Comparison of ENCODE assay signal across 1 cellular context in genomic region chr2:70552501-70553333, GRCh38.
TF ChIP-seq lines count a peak whose summit lies in the region.

No MANE protein-coding gene starts in this region.

TF ChIP-seq in HepG2, 621 proteins besides CTCF, POLR2A, EP300 and RAD21 (continued from another document and continues in another):
- TF ChIP-seq PRDM15 (CRISPR knock-in tag; IDR thresholded peaks at IDR 0.05) (peak; percentile 48; the same call in 1 of the 2 replicates), SOX6 (IDR thresholded peaks at IDR 0.05) (no peak), SOX6 (CRISPR knock-in tag; IDR thresholded peaks at IDR 0.05) (0 out of 2 replicates have a peak, but pooled peaks have one; percentile 5), GLI4 (CRISPR knock-in tag; IDR thresholded peaks at IDR 0.05; ENCODE audit: borderline replicate concordance) (peak; percentile 37; the same call in 1 of the 2 replicates), FOXM1 (CRISPR knock-in tag; IDR thresholded peaks at IDR 0.05) (0 out of 2 replicates have a peak, but pooled peaks have one; percentile 57), CREB1 (IDR thresholded peaks at IDR 0.05) (no peak), CREB1 (CRISPR knock-in tag; IDR thresholded peaks at IDR 0.05) (no peak), TBX2 (CRISPR knock-in tag; IDR thresholded peaks at IDR 0.05; ENCODE audit: borderline replicate concordance) (peak; percentile 29; the same call in 1 of the 2 replicates), MED13 (CRISPR knock-in tag; IDR thresholded peaks at IDR 0.05) (no peak), CSRNP2 (CRISPR knock-in tag; conservative IDR thresholded peaks at IDR 0.05; ENCODE audit: low read depth) (no peak), ATF7 (IDR thresholded peaks at IDR 0.05) (no peak), ATF7 (CRISPR knock-in tag; IDR thresholded peaks at IDR 0.05) (no peak), KDM5A (IDR thresholded peaks at IDR 0.05; ENCODE audit: borderline replicate concordance, low read length) (peak; percentile 13; the same call in 1 of the 2 replicates), ZNF256 (CRISPR knock-in tag; conservative IDR thresholded peaks at IDR 0.05) (0 out of 2 replicates have a peak, but pooled peaks have one; percentile 49), REL (CRISPR knock-in tag; conservative IDR thresholded peaks at IDR 0.05) (no peak), KDM5B (CRISPR knock-in tag; IDR thresholded peaks at IDR 0.05; ENCODE audit: borderline replicate concordance) (peak; percentile 11; the same call in 1 of the 2 replicates), RAD51 (IDR thresholded peaks at IDR 0.05; ENCODE audit: borderline replicate concordance) (no peak), SALL2 (CRISPR knock-in tag; IDR thresholded peaks at IDR 0.05) (peak; percentile 55; the same call in 1 of the 2 replicates), ZMYM4 (CRISPR knock-in tag; IDR thresholded peaks at IDR 0.05) (no peak), ADNP (CRISPR knock-in tag; IDR thresholded peaks at IDR 0.05) (0 out of 2 replicates have a peak, but pooled peaks have one; percentile 41), GATAD2A (CRISPR knock-in tag; IDR thresholded peaks at IDR 0.05) (0 out of 2 replicates have a peak, but pooled peaks have one; percentile 3), ERF (CRISPR knock-in tag; IDR thresholded peaks at IDR 0.05) (peak; percentile 27; the same call in 1 of the 2 replicates), ZBTB40 (IDR thresholded peaks at IDR 0.05) (no peak), ZBTB40 (CRISPR knock-in tag; IDR thresholded peaks at IDR 0.05) (0 out of 2 replicates have a peak, but pooled peaks have one; percentile 24), MEIS1 (CRISPR knock-in tag; IDR thresholded peaks at IDR 0.05; ENCODE audit: borderline replicate concordance) (0 out of 2 replicates have a peak, but pooled peaks have one; percentile 9), ZNF512B (CRISPR knock-in tag; IDR thresholded peaks at IDR 0.05; ENCODE audit: borderline replicate concordance) (peak; percentile 5; the same call in 1 of the 2 replicates), ZNF572 (CRISPR knock-in tag; IDR thresholded peaks at IDR 0.05) (0 out of 2 replicates have a peak, but pooled peaks have one; percentile 12), SRSF1 (optimal IDR thresholded peaks at IDR 0.05; ENCODE audit: low read depth, low read length) (peak; percentile 37), PHF20 (CRISPR knock-in tag; IDR thresholded peaks at IDR 0.05) (0 out of 2 replicates have a peak, but pooled peaks have one; percentile 7), KLF15 (CRISPR knock-in tag; IDR thresholded peaks at IDR 0.05; ENCODE audit: borderline replicate concordance) (0 out of 2 replicates have a peak, but pooled peaks have one; percentile 21), ZNF567 (CRISPR knock-in tag; IDR thresholded peaks at IDR 0.05; ENCODE audit: borderline replicate concordance) (0 out of 2 replicates have a peak, but pooled peaks have one; percentile 13), MYNN (CRISPR knock-in tag; IDR thresholded peaks at IDR 0.05; ENCODE audit: low read depth) (no peak), ZNF550 (CRISPR knock-in tag; IDR thresholded peaks at IDR 0.05; ENCODE audit: borderline replicate concordance) (0 out of 2 replicates have a peak, but pooled peaks have one; percentile 11), NR3C1 (CRISPR knock-in tag; IDR thresholded peaks at IDR 0.05) (no peak), ELF4 (CRISPR knock-in tag; IDR thresholded peaks at IDR 0.05; ENCODE audit: borderline replicate concordance) (0 out of 2 replicates have a peak, but pooled peaks have one; percentile 37), E2F1 (CRISPR knock-in tag; IDR thresholded peaks at IDR 0.05) (0 out of 2 replicates have a peak, but pooled peaks have one; percentile 35), GABPA (IDR thresholded peaks at IDR 0.05; ENCODE audit: low read depth, low read length) (no peak), GABPA (CRISPR knock-in tag; IDR thresholded peaks at IDR 0.05; ENCODE audit: low read depth) (no peak), ZNF564 (CRISPR knock-in tag; IDR thresholded peaks at IDR 0.05) (peak; percentile 37; the same call in 1 of the 2 replicates), MZF1 (CRISPR knock-in tag; IDR thresholded peaks at IDR 0.05; ENCODE audit: borderline replicate concordance) (no peak), ZNF34 (CRISPR knock-in tag; IDR thresholded peaks at IDR 0.05; ENCODE audit: borderline replicate concordance) (peak; percentile 16; the same call in 1 of the 2 replicates), ZFP82 (CRISPR knock-in tag; IDR thresholded peaks at IDR 0.05; ENCODE audit: borderline replicate concordance) (peak; percentile 3; the same call in 1 of the 2 replicates), ZNF816 (CRISPR knock-in tag; IDR thresholded peaks at IDR 0.05; ENCODE audit: borderline replicate concordance) (0 out of 2 replicates have a peak, but pooled peaks have one; percentile 21), ZBTB37 (CRISPR knock-in tag; IDR thresholded peaks at IDR 0.05) (no peak), SIN3B (IDR thresholded peaks at IDR 0.05; ENCODE audit: low read length) (0 out of 2 replicates have a peak, but pooled peaks have one; percentile 36)
